In the genomic region with DNA sequence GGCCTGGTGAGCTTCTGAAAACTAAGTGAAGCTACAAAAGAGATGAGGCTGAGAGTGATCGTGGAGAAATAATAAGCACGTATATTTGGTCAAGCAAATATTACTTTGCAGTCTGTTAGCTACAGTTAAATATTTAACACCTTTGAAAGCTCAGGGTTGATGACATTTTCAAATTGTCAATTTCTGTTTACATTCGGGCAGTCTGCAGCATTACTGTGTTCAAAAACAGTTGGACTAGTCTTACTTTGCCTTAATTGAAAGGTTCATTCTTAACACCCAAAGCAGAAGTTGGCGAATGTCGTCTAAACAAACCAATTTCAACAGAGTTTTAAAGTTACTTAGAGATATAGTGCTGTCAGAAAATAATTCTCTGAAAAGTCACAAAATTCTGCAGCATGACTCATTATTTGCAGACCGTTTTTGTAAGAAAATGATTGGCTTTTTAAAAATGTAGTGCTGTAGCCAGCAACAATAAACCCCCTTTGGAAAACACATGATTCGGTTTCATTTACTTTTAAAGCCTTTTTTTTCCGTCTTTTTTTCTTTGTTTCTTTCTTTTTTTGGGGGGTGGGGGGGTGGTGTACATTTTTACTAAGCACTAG, we compare ENCODE assay signal across 17 cellular contexts.
DNase-seq lines count a peak whose midpoint lies in the region; ATAC-seq and TF ChIP-seq lines count a peak whose summit lies in the region.
"Had no signal": no experiment of that assay in that cellular context is flagged by ENCODE, and none has a peak within 500 bp of the region (broad histone marks: within the 10 kb centered on the region; RNA-seq: fewer than 3 reads in every experiment).

No MANE protein-coding gene starts in this region.

- TF ChIP-seq CTCF in fibroblast of pulmonary artery (IDR thresholded peaks at IDR 0.05; ENCODE audit: low read length, missing control alignments) (no peak), WERI-Rb-1 (IDR thresholded peaks at IDR 0.05; ENCODE audit: low read depth, low read length) (no peak)

- ATAC-seq in SK-N-SH treated with all-trans-retinoic acid at 6 μM for 48 hours (peak; percentile 65), HG02981 (IDR thresholded peaks at IDR 0.05; ENCODE audit: unreplicated experiment) (no peak)
- ATAC-seq: activated CD8-positive, alpha-beta T cell treated with anti-CD3 and anti-CD28 coated beads, Interleukin-2, amount 10 ng/mL, durations not matched to agents 7 days and 5 days; mucosa of descending colon; stimulated activated effector memory CD8-positive, alpha-beta T cell treated with anti-CD3 and anti-CD28 coated beads, Interleukin-12 subunit alpha, Interleukin-12 subunit beta, amount 100 ng/mL, for 72 hours had no signal

- no peaks in the 10 kb centered on the region for H3K9me3 ChIP-seq in WERI-Rb-1 (ENCODE audit: severe bottlenecking)
- H3K9me3 ChIP-seq: HAP-1, mucosa of descending colon had no signal

- H3K4me3 ChIP-seq in fibroblast of pulmonary artery (replicated peaks; ENCODE audit: low read depth, low read length) = no peak overlapping the region
- no peak overlapping the region for H3K4me3 ChIP-seq in WERI-Rb-1 (ENCODE audit: low read depth, low read length)
- H3K4me3 ChIP-seq: HAP-1, mucosa of descending colon had no signal

- peak; percentile 85 for DNase-seq in EH (ENCODE audit: low read depth)
- peak; percentile 67 for DNase-seq in fibroblast of pulmonary artery (ENCODE audit: low read depth)
- DNase-seq in renal cortical epithelial cell (ENCODE audit: low read depth) = peak; percentile 71
- DNase-seq in NCI-H1092 (lab: John Stamatoyannopoulos, UW) = no peak
- DNase-seq in WERI-Rb-1 = no peak
- no peak for DNase-seq in cardiac septum (ENCODE audit: low spot score)
- DNase-seq: activated CD8-positive, alpha-beta T cell treated with anti-CD3 and anti-CD28 coated beads, Interleukin-2, amount 10 ng/mL, durations not matched to agents 7 days and 5 days; activated effector memory CD4-positive, alpha-beta T cell treated with Interleukin-2 at 50 U/mL for 16 hours; CD4-positive, alpha-beta T cell; GF-D8; mucosa of descending colon; NCI-H1436; stimulated activated CD4-positive, alpha-beta T cell treated with anti-CD3 and anti-CD28 coated beads, Interleukin-2, amount 100 ng/mL, for 48 hours had no signal

- H3K27me3 ChIP-seq in WERI-Rb-1 (ENCODE audit: insufficient read depth, low read depth, severe bottlenecking) = no peaks in the 10 kb centered on the region

- H3K36me3 ChIP-seq in WERI-Rb-1 = peaks cover 10% of the 10 kb centered on the region
- H3K36me3 ChIP-seq: HAP-1 had no signal

- H3K27ac ChIP-seq in WERI-Rb-1 = no peak overlapping the region

- intact Hi-C loops in cardiac septum (cut with DNase I) = no loop called here

TF ChIP-seq in SK-N-SH treated with all-trans-retinoic acid at 6 μM for 48 hours, 23 proteins besides CTCF, POLR2A, EP300 and RAD21:
- no peak for TF ChIP-seq BACH2 (CRISPR knock-in tag; IDR thresholded peaks at IDR 0.05; ENCODE audit: borderline replicate concordance)
- TF ChIP-seq ZFP30 (CRISPR knock-in tag; IDR thresholded peaks at IDR 0.05) = no peak
- peak; percentile 60; the same call in 1 of the 2 replicates for TF ChIP-seq ISL1 (CRISPR knock-in tag; IDR thresholded peaks at IDR 0.05)
- no peak for TF ChIP-seq RARB (CRISPR knock-in tag; IDR thresholded peaks at IDR 0.05)

Comparison
In these comparisons a context has a peak if more than half of its experiments do, and no peak if none do; other contexts are left out.
1. DNase-seq: peak in EH (single experiment), fibroblast of pulmonary artery (single experiment) and renal cortical epithelial cell (single experiment); none in NCI-H1092 (single experiment), WERI-Rb-1 (single experiment) and cardiac septum (single experiment).